ENCODE assay signal across 14 cellular contexts in the genomic region with DNA sequence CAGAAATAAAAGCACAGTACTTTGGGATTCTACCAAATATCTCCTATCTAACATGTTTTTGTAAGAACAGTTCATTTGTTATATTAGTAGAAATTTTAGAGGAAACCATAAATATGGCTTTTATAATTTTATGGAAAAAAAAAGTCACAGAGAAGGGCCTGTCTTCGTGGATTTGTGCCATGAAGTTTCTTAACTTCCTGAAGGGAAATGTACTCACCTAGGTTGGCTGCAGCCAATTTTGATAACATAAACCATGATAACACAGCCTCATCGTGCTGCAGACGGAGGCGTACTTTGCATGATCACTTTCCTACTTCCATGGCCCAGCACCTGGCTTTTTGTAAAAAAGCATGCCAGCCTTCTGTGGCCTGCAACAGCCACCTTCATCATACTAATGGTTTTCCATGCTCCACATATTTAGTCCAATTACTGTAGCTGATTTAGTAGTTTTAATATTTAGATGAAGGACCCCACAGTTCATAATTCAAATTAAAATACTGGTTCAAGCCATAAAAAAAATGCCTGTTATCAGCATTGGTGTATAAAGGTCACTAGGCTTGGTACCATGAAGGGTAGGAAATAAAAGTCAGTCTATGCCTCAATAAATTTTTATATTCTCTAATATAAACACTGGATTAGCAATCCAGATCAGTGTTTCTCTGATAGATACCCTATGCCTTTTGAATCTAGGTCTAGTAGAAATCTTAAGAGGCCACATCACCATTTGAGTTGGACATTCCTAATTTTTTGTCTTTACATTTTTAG.
DNase-seq lines count a peak whose midpoint lies in the region; ATAC-seq, FAIRE-seq and TF ChIP-seq lines count a peak whose summit lies in the region.
"Had no signal": no experiment of that assay in that cellular context is flagged by ENCODE, and none has a peak within 500 bp of the region (broad histone marks: within the 10 kb centered on the region; RNA-seq: fewer than 3 reads in every experiment).

No MANE protein-coding gene starts in this region.

- intact Hi-C loops in body of pancreas (cut with DNase I): loop anchor here (10.0 kb wide), 1 partner anchor 47 kb away; no protein-coding TSS in a partner anchor

- peak overlapping the region; percentile 7; the same call in 1 of the 2 replicates for H3K4me3 ChIP-seq in ACC112 (ENCODE audit: low read depth, low read length)
- H3K4me3 ChIP-seq in body of pancreas: no peak overlapping the region
- no peak overlapping the region for H3K4me3 ChIP-seq in SK-N-SH (ENCODE audit: low read depth in 2 of 2, low read length in 1 of 2)
- H3K4me3 ChIP-seq: hepatocyte had no signal

- FAIRE-seq in HTR-8/SVneo (lab: Jason Lieb, UNC): peak; percentile 74

- H3K4me1 ChIP-seq in ACC112 (ENCODE audit: control insufficient read depth, insufficient read depth, low read length, unreplicated experiment) (peaks cover 77% of the 10 kb centered on the region), body of pancreas (peaks cover 85% of the 10 kb centered on the region), SK-N-SH (ENCODE audit: control insufficient read depth in 1 of 2, insufficient read depth in 2 of 2, low read depth in 1 of 2, low read length in 1 of 2) (peaks cover 23 to 27% of the 10 kb centered on the region in 2 experiments)

- no peak overlapping the region for H3K9ac ChIP-seq in SK-N-SH

- H3K9me3 ChIP-seq in body of pancreas (no peaks in the 10 kb centered on the region), SK-N-SH (no peaks in the 10 kb centered on the region)

- DNase-seq in HTR-8/SVneo (ENCODE audit: insufficient read length, low spot score) (no peak), body of pancreas (peak in 3 of 4 donors; percentile 55 to 74 (median 66)), LoVo (ENCODE audit: low spot score) (no peak), T-helper 9 cell (no peak), SK-N-SH (no peak)
- DNase-seq in naive thymus-derived CD8-positive, alpha-beta T cell: no peak
- DNase-seq: activated CD4-positive, alpha-beta T cell treated with anti-CD3 and anti-CD28 coated beads, Interleukin-2, amount 10 ng/mL, durations not matched to agents 7 days and 5 days; activated effector memory CD4-positive, alpha-beta T cell treated with Interleukin-2 at 50 U/mL for 16 hours; NCI-H1092; stimulated activated CD4-positive, alpha-beta T cell treated with anti-CD3 and anti-CD28 coated beads, Interleukin-12 subunit alpha, Interleukin-12 subunit beta, amount 100 ng/mL, for 4 hours; T1000 had no signal

- no peak for TF ChIP-seq EP300 in SK-N-SH (IDR thresholded peaks at IDR 0.05; ENCODE audit: borderline replicate concordance in 1 of 2, low read depth in 1 of 2, low read length in 1 of 2)

- POLR2A ChIA-PET in naive thymus-derived CD8-positive, alpha-beta T cell (lab: Charles Lee): no interaction called here
- POLR2A ChIA-PET in SK-N-SH (lab: Yijun Ruan, JAX): no interaction called here

- WGBS in body of pancreas, 2 donors: 4% methylated on average over 4 of the region's 4 CpGs
- 59% methylated on average over 4 of the region's 4 CpGs for WGBS in SK-N-SH (ENCODE audit: low lambda C conversion rate)

- H3K36me3 ChIP-seq in ACC112 (ENCODE audit: insufficient read depth, low read length) (no peaks in the 10 kb centered on the region), body of pancreas (replicated peaks in 1 of 2; ENCODE audit: insufficient read depth in 1 of 2, low read depth in 2 of 2) (no peaks in the 10 kb centered on the region), SK-N-SH (replicated peaks in 1 of 2; ENCODE audit: control insufficient read depth in 1 of 2, insufficient read depth in 2 of 2, low read length in 1 of 2) (no peaks in the 10 kb centered on the region)

- no peak overlapping the region for H3K4me2 ChIP-seq in SK-N-SH
- H3K4me2 ChIP-seq: hepatocyte had no signal

- H2AFZ ChIP-seq in ACC112 (ENCODE audit: low read length, unreplicated experiment): no peak overlapping the region
- H2AFZ ChIP-seq in SK-N-SH (ENCODE audit: low read depth): no peak overlapping the region
- H2AFZ ChIP-seq: hepatocyte had no signal

- H3K79me2 ChIP-seq in ACC112 (ENCODE audit: control insufficient read depth, insufficient read depth, low read length, unreplicated experiment) (no peaks in the 10 kb centered on the region), SK-N-SH (ENCODE audit: insufficient read depth) (no peaks in the 10 kb centered on the region)
- H3K79me2 ChIP-seq: hepatocyte had no signal

- ATAC-seq in body of pancreas (peak; percentile 47), HG02938 (IDR thresholded peaks at IDR 0.05; ENCODE audit: unreplicated experiment) (no peak)
- no peak for ATAC-seq in naive thymus-derived CD8-positive, alpha-beta T cell

- no peaks in the 10 kb centered on the region for H3K9me3 Mint-ChIP-seq in naive thymus-derived CD8-positive, alpha-beta T cell

- peaks cover 29 to 96% (median 49%) of the 10 kb centered on the region in 3 donors for H3K36me3 Mint-ChIP-seq in naive thymus-derived CD8-positive, alpha-beta T cell

- no peaks in the 10 kb centered on the region for H3F3A ChIP-seq in SK-N-SH (replicated peaks; ENCODE audit: insufficient read depth)

- no peaks in the 10 kb centered on the region for H3K27me3 Mint-ChIP-seq in naive thymus-derived CD8-positive, alpha-beta T cell
- H3K27me3 Mint-ChIP-seq: activated CD4-positive, alpha-beta T cell treated with anti-CD3 and anti-CD28 coated beads, Interleukin-2, amount 10 ng/mL, durations not matched to agents 7 days and 5 days had no signal

- peaks cover 33 to 88% (median 66%) of the 10 kb centered on the region in 4 donors for H3K4me1 Mint-ChIP-seq in naive thymus-derived CD8-positive, alpha-beta T cell

- no peaks in the 10 kb centered on the region for H3K9me2 ChIP-seq in SK-N-SH

- H3K27me3 ChIP-seq in ACC112 (ENCODE audit: insufficient read depth, low read length) (no peaks in the 10 kb centered on the region), body of pancreas (no peaks in the 10 kb centered on the region), SK-N-SH (ENCODE audit: insufficient read depth) (no peaks in the 10 kb centered on the region)
- H3K27me3 ChIP-seq: hepatocyte had no signal

- H3K4me3 Mint-ChIP-seq in naive thymus-derived CD8-positive, alpha-beta T cell: no peak overlapping the region
- H3K4me3 Mint-ChIP-seq: activated CD4-positive, alpha-beta T cell treated with anti-CD3 and anti-CD28 coated beads, Interleukin-2, amount 10 ng/mL, durations not matched to agents 7 days and 5 days had no signal

- H3K27ac Mint-ChIP-seq in naive thymus-derived CD8-positive, alpha-beta T cell: peak overlapping the region; percentile 28 to 88 (median 74)
- H3K27ac Mint-ChIP-seq: activated CD4-positive, alpha-beta T cell treated with anti-CD3 and anti-CD28 coated beads, Interleukin-2, amount 10 ng/mL, durations not matched to agents 7 days and 5 days had no signal

- TF ChIP-seq POLR2A in body of pancreas (IDR thresholded peaks at IDR 0.05): no peak

- CTCF ChIA-PET in SK-N-SH (lab: Yijun Ruan, JAX): no interaction called here

- TF ChIP-seq RAD21 in SK-N-SH (IDR thresholded peaks at IDR 0.05; ENCODE audit: low read length): no peak

- H3K27ac ChIP-seq in ACC112 (ENCODE audit: low read depth, low read length) (peak overlapping the region; percentile 83), body of pancreas (peak overlapping the region; percentile 60 to 84 (median 66)), SK-N-SH (ENCODE audit: low read depth in 2 of 2, low read length in 1 of 2) (no peak overlapping the region)
- H3K27ac ChIP-seq: hepatocyte had no signal

- H4K20me1 ChIP-seq in SK-N-SH (ENCODE audit: insufficient read depth): no peaks in the 10 kb centered on the region

- no peak for TF ChIP-seq CTCF in body of pancreas (IDR thresholded peaks at IDR 0.05)
- no peak for TF ChIP-seq CTCF in SK-N-SH (IDR thresholded peaks at IDR 0.05)

TF ChIP-seq in SK-N-SH, 30 proteins besides CTCF, POLR2A, EP300 and RAD21 (continues in another document):
- no peak for TF ChIP-seq GABPA (IDR thresholded peaks at IDR 0.05; ENCODE audit: low read depth)
- TF ChIP-seq YY1 (IDR thresholded peaks at IDR 0.05; ENCODE audit: low read depth): no peak
- no peak for TF ChIP-seq SMC3 (IDR thresholded peaks at IDR 0.05; ENCODE audit: low read depth, low read length)
- TF ChIP-seq SIN3A (IDR thresholded peaks at IDR 0.05; ENCODE audit: borderline replicate concordance, low read depth, low read length): no peak
- TF ChIP-seq EZH2phosphoT487 (IDR thresholded peaks at IDR 0.05; ENCODE audit: borderline replicate concordance, low read depth): no peak
- TF ChIP-seq POLR2AphosphoS5 (IDR thresholded peaks at IDR 0.05; ENCODE audit: low read depth, low read length): no peak
- no peak for TF ChIP-seq IRF3 (IDR thresholded peaks at IDR 0.05; ENCODE audit: low read depth, low read length)
- TF ChIP-seq, protein P1, sequence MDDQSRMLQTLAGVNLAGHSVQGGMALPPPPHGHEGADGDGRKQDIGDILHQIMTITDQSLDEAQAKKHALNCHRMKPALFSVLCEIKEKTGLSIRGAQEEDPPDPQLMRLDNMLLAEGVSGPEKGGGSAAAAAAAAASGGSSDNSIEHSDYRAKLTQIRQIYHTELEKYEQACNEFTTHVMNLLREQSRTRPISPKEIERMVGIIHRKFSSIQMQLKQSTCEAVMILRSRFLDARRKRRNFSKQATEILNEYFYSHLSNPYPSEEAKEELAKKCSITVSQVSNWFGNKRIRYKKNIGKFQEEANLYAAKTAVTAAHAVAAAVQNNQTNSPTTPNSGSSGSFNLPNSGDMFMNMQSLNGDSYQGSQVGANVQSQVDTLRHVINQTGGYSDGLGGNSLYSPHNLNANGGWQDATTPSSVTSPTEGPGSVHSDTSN (IDR thresholded peaks at IDR 0.05): no peak
- TF ChIP-seq FOXJ3 (CRISPR knock-in tag; IDR thresholded peaks at IDR 0.05): no peak
- no peak for TF ChIP-seq MXI1 (IDR thresholded peaks at IDR 0.05; ENCODE audit: low read depth, low read length)
- no peak for TF ChIP-seq NRF1 (IDR thresholded peaks at IDR 0.05; ENCODE audit: low read depth, low read length)

Comparison
In these comparisons a context has a peak if more than half of its experiments do, and no peak if none do; other contexts are left out.
1. H3K27ac ChIP-seq: peak in ACC112 (single experiment) and body of pancreas (4 of 4); none in SK-N-SH (0 of 2).
2. DNase-seq: peak in body of pancreas (3 of 4); none in HTR-8/SVneo (single experiment), naive thymus-derived CD8-positive, alpha-beta T cell (0 of 10), LoVo (single experiment), T-helper 9 cell (single experiment) and SK-N-SH (single experiment).